In genomic region chr10:72124984-72125383, GRCh38 we compare ENCODE assay signal across 14 cellular contexts. TPM values are rescaled to one million over a fixed set of nuclear protein-coding genes. Genes with fewer than 3 reads are reported as not detected.
DNase-seq lines count a peak whose midpoint lies in the region; ATAC-seq and TF ChIP-seq lines count a peak whose summit lies in the region.
"Had no signal": no experiment of that assay in that cellular context is flagged by ENCODE, and none has a peak within 500 bp of the region (broad histone marks: within the 10 kb centered on the region; RNA-seq: fewer than 3 reads in every experiment).

No MANE protein-coding gene starts in this region.

- ATAC-seq in activated CD4-positive, alpha-beta T cell treated with anti-CD3 and anti-CD28 coated beads for 36 hours: no peak
- no peak for ATAC-seq in stimulated activated naive CD8-positive, alpha-beta T cell treated with anti-CD3 and anti-CD28 coated beads, Interleukin-15, amount 100 ng/mL, for 72 hours
- no peak for ATAC-seq in effector memory CD8-positive, alpha-beta T cell (replicated peaks)
- ATAC-seq: HCT116 had no signal

- no peak for TF ChIP-seq POLR2A in stomach (IDR thresholded peaks at IDR 0.05)

- in situ Hi-C loops in GM13977 (cut with MboI; ENCODE audit: low pct_unique_long_range_greater_than_20kb, low sequenced_read_pairs, unreplicated experiment): loop anchor here (25.0 kb wide), 1 partner anchor 212 kb away; no protein-coding TSS in a partner anchor

- TF ChIP-seq CTCF in stomach (IDR thresholded peaks at IDR 0.05) (no peak), GM13977 (IDR thresholded peaks at IDR 0.05; ENCODE audit: extremely low read depth, insufficient read depth, missing control alignments) (no peak)

- WGBS in stomach, 5 donors: 34 to 52% (median 43%) methylated on average over 1 of the region's 1 CpG

- CTCF ChIA-PET in activated CD4-positive, alpha-beta T cell treated with anti-CD3 and anti-CD28 coated beads for 36 hours (lab: Charles Lee): interaction anchor here (0.6 to 4.1 kb wide), 8 partner anchors 11 to 823 kb away, joined by 3 to 34 read pairs (median 4); no protein-coding TSS in a partner anchor

- no peaks in the 10 kb centered on the region for H3K27me3 Mint-ChIP-seq in activated CD4-positive, alpha-beta T cell treated with anti-CD3 and anti-CD28 coated beads for 36 hours
- H3K27me3 Mint-ChIP-seq in stimulated activated naive CD8-positive, alpha-beta T cell treated with anti-CD3 and anti-CD28 coated beads, Interleukin-15, amount 100 ng/mL, for 72 hours: no peaks in the 10 kb centered on the region
- H3K27me3 Mint-ChIP-seq in effector memory CD8-positive, alpha-beta T cell: no peaks in the 10 kb centered on the region

- no peaks in the 10 kb centered on the region for H3K9me3 Mint-ChIP-seq in activated CD4-positive, alpha-beta T cell treated with anti-CD3 and anti-CD28 coated beads for 36 hours (ENCODE audit: low read depth)
- no peaks in the 10 kb centered on the region for H3K9me3 Mint-ChIP-seq in stimulated activated naive CD8-positive, alpha-beta T cell treated with anti-CD3 and anti-CD28 coated beads, Interleukin-15, amount 100 ng/mL, for 72 hours
- H3K9me3 Mint-ChIP-seq in effector memory CD8-positive, alpha-beta T cell: no peaks in the 10 kb centered on the region

- peaks cover 4 to 23% (median 12%) of the 10 kb centered on the region in 4 donors for H3K36me3 ChIP-seq in stomach

- no peak overlapping the region for H3K4me3 Mint-ChIP-seq in activated CD4-positive, alpha-beta T cell treated with anti-CD3 and anti-CD28 coated beads for 36 hours
- H3K4me3 Mint-ChIP-seq in stimulated activated naive CD8-positive, alpha-beta T cell treated with anti-CD3 and anti-CD28 coated beads, Interleukin-15, amount 100 ng/mL, for 72 hours: no peak overlapping the region
- H3K4me3 Mint-ChIP-seq in effector memory CD8-positive, alpha-beta T cell: no peak overlapping the region

- peak overlapping the region; percentile 20 for H3K27ac Mint-ChIP-seq in activated CD4-positive, alpha-beta T cell treated with anti-CD3 and anti-CD28 coated beads for 36 hours
- no peak overlapping the region for H3K27ac Mint-ChIP-seq in stimulated activated naive CD8-positive, alpha-beta T cell treated with anti-CD3 and anti-CD28 coated beads, Interleukin-15, amount 100 ng/mL, for 72 hours
- H3K27ac Mint-ChIP-seq in effector memory CD8-positive, alpha-beta T cell: peak overlapping the region in 1 of 2 donors; percentile 79

- peaks cover 18% of the 10 kb centered on the region for H3K36me3 Mint-ChIP-seq in activated CD4-positive, alpha-beta T cell treated with anti-CD3 and anti-CD28 coated beads for 36 hours (ENCODE audit: low read depth)
- H3K36me3 Mint-ChIP-seq in effector memory CD8-positive, alpha-beta T cell (ENCODE audit: insufficient read depth): peaks cover 15% of the 10 kb centered on the region

- H3K4me1 ChIP-seq in stomach: peaks cover 0 to 6% (median 0%) of the 10 kb centered on the region in 4 donors
- H3K4me1 ChIP-seq: upper lobe of left lung had no signal

- no peaks in the 10 kb centered on the region for H3K9me3 ChIP-seq in stomach
- H3K9me3 ChIP-seq: upper lobe of left lung had no signal

- no peak overlapping the region for H3K4me3 ChIP-seq in stomach
- H3K4me3 ChIP-seq: upper lobe of left lung had no signal

- peak overlapping the region in 3 of 5 donors; percentile 3 to 15 (median 13) for H3K27ac ChIP-seq in stomach
- H3K27ac ChIP-seq: WERI-Rb-1 had no signal

- no peaks in the 10 kb centered on the region for H3K27me3 ChIP-seq in stomach
- H3K27me3 ChIP-seq: upper lobe of left lung had no signal

- intact Hi-C loops in activated CD4-positive, alpha-beta T cell treated with anti-CD3 and anti-CD28 coated beads for 36 hours (cut with DNase I, micrococcal nuclease): no loop called here
- intact Hi-C loops in stomach (cut with DNase I; ENCODE audit: low total_unique reads): no loop called here

- peaks cover 39% of the 10 kb centered on the region for H3K4me1 Mint-ChIP-seq in activated CD4-positive, alpha-beta T cell treated with anti-CD3 and anti-CD28 coated beads for 36 hours
- H3K4me1 Mint-ChIP-seq in stimulated activated naive CD8-positive, alpha-beta T cell treated with anti-CD3 and anti-CD28 coated beads, Interleukin-15, amount 100 ng/mL, for 72 hours: peaks cover 39% of the 10 kb centered on the region
- peaks cover 0 to 2% of the 10 kb centered on the region in 2 donors for H3K4me1 Mint-ChIP-seq in effector memory CD8-positive, alpha-beta T cell (ENCODE audit: low read depth in 2 of 2)

- no peak for DNase-seq in activated CD4-positive, alpha-beta T cell treated with anti-CD3 and anti-CD28 coated beads for 36 hours
- no peak for DNase-seq in activated CD4-positive, alpha-beta T cell treated with anti-CD3 and anti-CD28 coated beads, Interleukin-2, amount 50 U/mL, for 4 hours
- DNase-seq in astrocyte of the hippocampus (ENCODE audit: low read depth, low spot score): peak; percentile 90
- DNase-seq in hepatic stellate cell (ENCODE audit: low spot score): peak; percentile 24
- DNase-seq in stomach: no peak
- DNase-seq in stimulated activated naive CD8-positive, alpha-beta T cell treated with anti-CD3 and anti-CD28 coated beads, Interleukin-15, amount 100 ng/mL, for 72 hours: no peak
- DNase-seq in GM13977 (ENCODE audit: low spot score): no peak
- DNase-seq in effector memory CD8-positive, alpha-beta T cell: no peak
- DNase-seq: 8988T, NCI-H1436 treated with DMSO at 0.1 percent for 48 hours, SHP77 treated with DMSO at 0.1 percent for 48 hours, upper lobe of left lung, WERI-Rb-1 had no signal

- POLR2A ChIA-PET in activated CD4-positive, alpha-beta T cell treated with anti-CD3 and anti-CD28 coated beads for 36 hours (lab: Charles Lee): interaction anchor here (0.8 kb wide), 1 partner anchor 766 kb away, joined by 3 read pairs; no protein-coding TSS in a partner anchor

- no peak for TF ChIP-seq EP300 in stomach (IDR thresholded peaks at IDR 0.05)

RNA-seq across cellular contexts. Expression of gene SPOCK2, which starts 36.6 kb away (rescaled TPM):
- 100 to 1,000 TPM; 158 to 165 TPM for total RNA-seq in activated CD4-positive, alpha-beta T cell treated with anti-CD3 and anti-CD28 coated beads for 36 hours
- total RNA-seq in stomach: 10 to 100 TPM in 3 of 5 donors, 1 to 10 TPM in 2; 1.2 to 31.7 (median 17.4) TPM
- 1 to 10 TPM; 1.1 to 2.7 (median 1.8) TPM for polyA plus RNA-seq in stomach

Comparison
In these comparisons a context has a peak if more than half of its experiments do, and no peak if none do; other contexts are left out.
1. DNase-seq: peak in astrocyte of the hippocampus (single experiment) and hepatic stellate cell (single experiment); none in activated CD4-positive, alpha-beta T cell treated with anti-CD3 and anti-CD28 coated beads for 36 hours (single experiment), activated CD4-positive, alpha-beta T cell treated with anti-CD3 and anti-CD28 coated beads, Interleukin-2, amount 50 U/mL, for 4 hours (0 of 2), stomach (single experiment), stimulated activated naive CD8-positive, alpha-beta T cell treated with anti-CD3 and anti-CD28 coated beads, Interleukin-15, amount 100 ng/mL, for 72 hours (0 of 2), GM13977 (single experiment) and effector memory CD8-positive, alpha-beta T cell (0 of 3).
2. RNA of gene SPOCK2, which starts 36.6 kb away (total RNA-seq): 158 to 165 TPM in activated CD4-positive, alpha-beta T cell treated with anti-CD3 and anti-CD28 coated beads for 36 hours; 1.2 to 31.7 TPM in stomach; every median in the first group is over 4 times any median in the second.